9 cellular contexts compared by ENCODE assay signal in genomic region chr6:28356666-28357020, GRCh38. TPM values are rescaled to one million over a fixed set of nuclear protein-coding genes. Genes with fewer than 3 reads are reported as not detected.
DNase-seq lines count a peak whose midpoint lies in the region; ATAC-seq, FAIRE-seq and TF ChIP-seq lines count a peak whose summit lies in the region.
"Had no signal": no experiment of that assay in that cellular context is flagged by ENCODE, and none has a peak within 500 bp of the region (broad histone marks: within the 10 kb centered on the region; RNA-seq: fewer than 3 reads in every experiment).

No MANE protein-coding gene starts in this region.

- no peaks in the 10 kb centered on the region for H3K27me3 Mint-ChIP-seq in CD8-positive, alpha-beta memory T cell
- H3K27me3 Mint-ChIP-seq in naive thymus-derived CD8-positive, alpha-beta T cell, result no peaks in the 10 kb centered on the region

- no peak for FAIRE-seq in urothelium cell line (lab: Jason Lieb, UNC)

- no peak for DNase-seq in CD8-positive, alpha-beta memory T cell
- DNase-seq in SJSA1 (ENCODE audit: low read depth in 1 of 2, low spot score in 2 of 2), result no peak
- no peak for DNase-seq in epithelial cell of prostate (ENCODE audit: low read depth, low spot score)
- DNase-seq in prostate gland (ENCODE audit: low spot score), result no peak
- DNase-seq in naive thymus-derived CD8-positive, alpha-beta T cell, result no peak
- no peak for DNase-seq in posterior vena cava (ENCODE audit: low spot score)
- DNase-seq in lower leg skin (ENCODE audit: low spot score in 2 of 2), result no peak
- DNase-seq in urothelium cell line (ENCODE audit: low spot score), result no peak

- TF ChIP-seq CTCF in prostate gland (IDR thresholded peaks at IDR 0.05) (no peak), lower leg skin (IDR thresholded peaks at IDR 0.05) (no peak)

- H3K36me3 ChIP-seq in CD8-positive, alpha-beta memory T cell (ENCODE audit: insufficient read depth, low read length), result no peaks in the 10 kb centered on the region
- H3K36me3 ChIP-seq in SJSA1 (peaks cover 8% of the 10 kb centered on the region), prostate gland (no peaks in the 10 kb centered on the region)

- TF ChIP-seq POLR2A in prostate gland (IDR thresholded peaks at IDR 0.05) (no peak), lower leg skin (IDR thresholded peaks at IDR 0.05) (no peak)

- peak overlapping the region in 1 of 8 donors; percentile 90 for H3K27ac Mint-ChIP-seq in CD8-positive, alpha-beta memory T cell
- H3K27ac Mint-ChIP-seq in naive thymus-derived CD8-positive, alpha-beta T cell, result peak overlapping the region in 1 of 10 donors; percentile 89

- H3K9me3 Mint-ChIP-seq in CD8-positive, alpha-beta memory T cell, result no peaks in the 10 kb centered on the region
- H3K9me3 Mint-ChIP-seq in naive thymus-derived CD8-positive, alpha-beta T cell, result no peaks in the 10 kb centered on the region
- H3K9me3 Mint-ChIP-seq: CD8-positive, alpha-beta T cell had no signal

- H3K9me3 ChIP-seq in CD8-positive, alpha-beta memory T cell (ENCODE audit: low read length), result no peaks in the 10 kb centered on the region
- H3K9me3 ChIP-seq in SJSA1 (replicated peaks) (no peaks in the 10 kb centered on the region), prostate gland (no peaks in the 10 kb centered on the region)

- peak overlapping the region; percentile 75 for H3K4me3 ChIP-seq in CD8-positive, alpha-beta memory T cell (ENCODE audit: low read length)
- H3K4me3 ChIP-seq in SJSA1 (no peak overlapping the region), prostate gland (no peak overlapping the region), lower leg skin (ENCODE audit: low read depth, poor library complexity, severe bottlenecking) (no peak overlapping the region)

- H3K4me3 Mint-ChIP-seq in CD8-positive, alpha-beta memory T cell, result peak overlapping the region in 1 of 7 donors; percentile 49
- H3K4me3 Mint-ChIP-seq in naive thymus-derived CD8-positive, alpha-beta T cell, result peak overlapping the region in 1 of 10 donors; percentile 83

- ATAC-seq in naive thymus-derived CD8-positive, alpha-beta T cell, result no peak

- H3K27ac ChIP-seq in CD8-positive, alpha-beta memory T cell (ENCODE audit: low read depth, low read length), result no peak overlapping the region
- H3K27ac ChIP-seq in SJSA1, result peak overlapping the region; percentile 73
- H3K27ac ChIP-seq in epithelial cell of prostate, result peak overlapping the region; percentile 72
- peak overlapping the region; percentile 85 to 87 for H3K27ac ChIP-seq in prostate gland

- intact Hi-C loops in prostate gland (cut with DNase I) (loop anchor here (10.0 kb wide), 1 partner anchor 132 kb away; the partner anchor contains the start of gene ZSCAN9), posterior vena cava (cut with DNase I) (loop anchor here (10.0 kb wide), 1 partner anchor 222 kb away; no protein-coding TSS in a partner anchor), lower leg skin (cut with DNase I; ENCODE audit: low total_unique reads) (no loop called here)

- H3K4me1 Mint-ChIP-seq in CD8-positive, alpha-beta memory T cell, result peaks cover 17 to 33% (median 23%) of the 10 kb centered on the region in 3 donors
- H3K4me1 Mint-ChIP-seq in naive thymus-derived CD8-positive, alpha-beta T cell, result peaks cover 8 to 37% (median 29%) of the 10 kb centered on the region in 4 donors

- POLR2A ChIA-PET in CD8-positive, alpha-beta memory T cell (lab: Charles Lee), result interaction anchor here (0.6 to 0.9 kb wide), 2 partner anchors 215 to 462 kb away, joined by 5 to 6 read pairs; no protein-coding TSS in a partner anchor
- POLR2A ChIA-PET in naive thymus-derived CD8-positive, alpha-beta T cell (lab: Charles Lee), result interaction anchor here (0.8 to 3.1 kb wide), 6 partner anchors 21 to 252 kb away, joined by 3 to 11 read pairs (median 4); partner anchors contain the start of genes ZKSCAN8, ZSCAN16, ZSCAN26 and ZSCAN31

- no peaks in the 10 kb centered on the region for H3K27me3 ChIP-seq in CD8-positive, alpha-beta memory T cell (ENCODE audit: insufficient read depth, low read length, poor library complexity, severe bottlenecking)
- no peaks in the 10 kb centered on the region for H3K27me3 ChIP-seq in SJSA1 (replicated peaks)
- no peaks in the 10 kb centered on the region for H3K27me3 ChIP-seq in prostate gland (replicated peaks; ENCODE audit: insufficient read depth)

- H3K36me3 Mint-ChIP-seq in CD8-positive, alpha-beta memory T cell, result peaks cover 0 to 19% (median 3%) of the 10 kb centered on the region in 3 donors
- H3K36me3 Mint-ChIP-seq in naive thymus-derived CD8-positive, alpha-beta T cell, result peaks cover 0 to 15% (median 4%) of the 10 kb centered on the region in 3 donors

- CTCF ChIA-PET in CD8-positive, alpha-beta memory T cell (lab: Charles Lee), result interaction anchor here (0.6 to 2.5 kb wide), 26 partner anchors 12 to 1195 kb away, joined by 3 to 33 read pairs (median 4); partner anchors contain the start of genes ZKSCAN4, ZKSCAN8, ZSCAN26 and ZSCAN31

- H3K4me1 ChIP-seq in CD8-positive, alpha-beta memory T cell (ENCODE audit: insufficient read depth, low read length), result peaks cover 14% of the 10 kb centered on the region
- H3K4me1 ChIP-seq in SJSA1 (replicated peaks) (peaks cover 39% of the 10 kb centered on the region), prostate gland (replicated peaks) (peaks cover 4% of the 10 kb centered on the region)

- 77% methylated on average over 7 of the region's 7 CpGs for WGBS in prostate gland
- 76 to 82% methylated on average over 6 to 7 of the region's 7 CpGs for WGBS in lower leg skin, 2 donors

RNA-seq across cellular contexts. Expression of gene ZKSCAN3, which starts 6.9 kb away (rescaled TPM):
- total RNA-seq in CD8-positive, alpha-beta memory T cell, result 1 to 10 TPM; 3.0 to 4.7 TPM
- 3.2 TPM for polyA plus RNA-seq in CD8-positive, alpha-beta memory T cell
- 5.9 and 6.9 TPM in 2 replicates for total RNA-seq in SJSA1 (2014; rRNA removed; shearing (Covaris generic))
- total RNA-seq in prostate gland, result 1 to 10 TPM; 5.9 to 6.5 TPM
- 10 to 100 TPM in 1 of 2 experiments, 1 to 10 TPM in 1; 8.7 to 11.1 TPM for total RNA-seq in naive thymus-derived CD8-positive, alpha-beta T cell
- polyA plus RNA-seq in naive thymus-derived CD8-positive, alpha-beta T cell, result 1 to 10 TPM in 2 of 3 donors, under 1 TPM in 1; 0.81 to 4.0 (median 2.0) TPM
- total RNA-seq in posterior vena cava, result 1 to 10 TPM; 4.0 to 4.5 TPM
- 1 to 10 TPM; 2.9 to 6.7 (median 4.3) TPM for total RNA-seq in lower leg skin

RNA-seq across cellular contexts. Expression of gene ZSCAN31, which starts 20.7 kb away (rescaled TPM):
- 1 to 10 TPM; 1.1 to 2.6 TPM for total RNA-seq in CD8-positive, alpha-beta memory T cell
- 0.72 TPM for polyA plus RNA-seq in CD8-positive, alpha-beta memory T cell
- total RNA-seq in SJSA1 (2014; rRNA removed; shearing (Covaris generic)), result 17.9 and 67.4 TPM in 2 replicates
- 10 to 100 TPM; 13.7 to 21.7 TPM for total RNA-seq in prostate gland
- total RNA-seq in naive thymus-derived CD8-positive, alpha-beta T cell, result 1 to 10 TPM; 1.8 to 2.8 TPM
- polyA plus RNA-seq in naive thymus-derived CD8-positive, alpha-beta T cell, result 1 to 10 TPM in 1 of 3 donors, under 1 TPM in 2; 0.79 to 1.0 (median 0.98) TPM
- total RNA-seq in posterior vena cava, result 10 to 100 TPM; 13.1 to 14.6 TPM
- total RNA-seq in lower leg skin, result 10 to 100 TPM in 2 of 4 donors, 1 to 10 TPM in 2; 3.6 to 19.4 (median 7.0) TPM

RNA-seq across cellular contexts. Expression of gene ZSCAN12, which starts 42.9 kb away (rescaled TPM):
- 1 to 10 TPM; 4.3 to 4.4 TPM for total RNA-seq in CD8-positive, alpha-beta memory T cell
- polyA plus RNA-seq in CD8-positive, alpha-beta memory T cell, result 2.2 TPM
- 4.8 and 6.6 TPM in 2 replicates for total RNA-seq in SJSA1 (2014; rRNA removed; shearing (Covaris generic))
- total RNA-seq in prostate gland (10 to 100 TPM in 1 of 2 donors, 1 to 10 TPM in 1; 5.9 to 10.2 TPM), posterior vena cava (1 to 10 TPM; 4.2 to 5.0 TPM), lower leg skin (1 to 10 TPM; 2.7 to 5.5 (median 4.0) TPM)
- 10 to 100 TPM; 11.4 to 11.5 TPM for total RNA-seq in naive thymus-derived CD8-positive, alpha-beta T cell
- polyA plus RNA-seq in naive thymus-derived CD8-positive, alpha-beta T cell, result 1 to 10 TPM; 1.8 to 3.8 (median 3.3) TPM
